8 cellular contexts compared by ENCODE assay signal in the genomic region with DNA sequence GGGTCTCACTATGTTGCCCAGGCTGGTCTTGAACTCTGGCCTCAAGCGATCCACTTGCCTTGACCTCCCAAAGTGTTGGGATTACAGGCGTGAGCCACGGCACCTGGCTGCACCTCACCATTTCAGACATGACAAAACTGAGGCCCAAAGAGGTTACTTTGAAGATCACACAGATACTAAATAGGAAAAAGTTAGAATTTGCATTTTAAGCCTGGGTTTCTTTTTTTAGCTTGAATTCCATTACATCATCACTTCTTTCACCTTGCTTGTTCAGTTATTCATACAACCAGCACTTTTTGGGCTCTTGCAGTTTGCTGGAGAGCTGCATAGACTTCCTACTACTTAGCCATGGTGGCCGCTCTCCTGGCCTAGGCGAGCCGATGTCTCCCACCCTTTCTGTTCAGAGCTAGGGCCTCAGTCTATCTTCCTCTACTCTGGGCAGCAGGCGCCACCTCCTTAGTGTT. TPM values are rescaled to one million over a fixed set of nuclear protein-coding genes. Genes with fewer than 3 reads are reported as not detected.
DNase-seq lines count a peak whose midpoint lies in the region; ATAC-seq lines count a peak whose summit lies in the region.

No MANE protein-coding gene starts in this region.

- DNase-seq in activated naive CD4-positive, alpha-beta T cell treated with anti-CD3 and anti-CD28 coated beads, Interleukin-2, amount 50 U/mL, for 16 hours = peak; percentile 59
- no peak for DNase-seq in NCI-H510A (lab: John Stamatoyannopoulos, UW)
- no peak for DNase-seq in ACHN
- no peak for DNase-seq in mesendoderm

- no peak overlapping the region for H3K4me3 ChIP-seq in mesendoderm (ENCODE audit: low read length)

- H3K27ac ChIP-seq in mesendoderm (ENCODE audit: low read depth, low read length) = no peak overlapping the region

- H3K4me2 ChIP-seq in mesendoderm (ENCODE audit: low read length) = no peak overlapping the region

- no peak overlapping the region for H3K18ac ChIP-seq in mesendoderm (ENCODE audit: low read length)

- in situ Hi-C loops in ACHN (cut with HindIII; ENCODE audit: low pct_ligation_motif_present, low pct_unique_long_range_greater_than_20kb, low sequenced_read_pairs) = no loop called here

- peaks cover 4% of the 10 kb centered on the region for H3K9me3 Mint-ChIP-seq in stimulated activated memory B cell treated with anti-CD40 and anti-IgM and Interleukin-4, amounts not matched to agents 10 μg/mL and 1 μg/mL and 100 μg/mL, for 72 hours

- H3K27me3 ChIP-seq in mesendoderm (ENCODE audit: insufficient read depth, low read length, poor library complexity) = no peaks in the 10 kb centered on the region

- no peak overlapping the region for H2AK5ac ChIP-seq in mesendoderm (ENCODE audit: low read length)

- no CpG with 5 or more reads among the region's 7 CpGs for WGBS in mesendoderm (ENCODE audit: extremely low coverage, insufficient coverage, low lambda C conversion rate)

- no peak overlapping the region for H2BK15ac ChIP-seq in mesendoderm (replicated peaks; ENCODE audit: low read depth)

- peak overlapping the region; percentile 9 for H3K4me3 Mint-ChIP-seq in stimulated activated memory B cell treated with anti-CD40 and anti-IgM and Interleukin-4, amounts not matched to agents 10 μg/mL and 1 μg/mL and 100 μg/mL, for 72 hours

- no peak overlapping the region for H3K56ac ChIP-seq in mesendoderm (ENCODE audit: low read length)

- no peak overlapping the region for H2BK5ac ChIP-seq in mesendoderm (ENCODE audit: low read length)

- H3K4me1 Mint-ChIP-seq in stimulated activated memory B cell treated with anti-CD40 and anti-IgM and Interleukin-4, amounts not matched to agents 10 μg/mL and 1 μg/mL and 100 μg/mL, for 72 hours = peaks cover 48% of the 10 kb centered on the region

- no peaks in the 10 kb centered on the region for H3K27me3 Mint-ChIP-seq in stimulated activated memory B cell treated with anti-CD40 and anti-IgM and Interleukin-4, amounts not matched to agents 10 μg/mL and 1 μg/mL and 100 μg/mL, for 72 hours

- H3K36me3 Mint-ChIP-seq in stimulated activated memory B cell treated with anti-CD40 and anti-IgM and Interleukin-4, amounts not matched to agents 10 μg/mL and 1 μg/mL and 100 μg/mL, for 72 hours = peaks cover 3% of the 10 kb centered on the region

- no peak overlapping the region for H3K9ac ChIP-seq in mesendoderm (ENCODE audit: low read length)

- no peak overlapping the region for H4K5ac ChIP-seq in mesendoderm (ENCODE audit: low read length)

- no peaks in the 10 kb centered on the region for H3K79me1 ChIP-seq in mesendoderm (ENCODE audit: low read length)

- peak; percentile 25 for ATAC-seq in GM19452 (IDR thresholded peaks at IDR 0.05; ENCODE audit: unreplicated experiment)
- peak; percentile 17 for ATAC-seq in HG03442 (IDR thresholded peaks at IDR 0.05; ENCODE audit: unreplicated experiment)
- peak; percentile 46 for ATAC-seq in stimulated activated memory B cell treated with anti-CD40 and anti-IgM and Interleukin-4, amounts not matched to agents 10 μg/mL and 1 μg/mL and 100 μg/mL, for 72 hours
- no peak for ATAC-seq in HG02840 (IDR thresholded peaks at IDR 0.05; ENCODE audit: low FRiP score, unreplicated experiment)

- H3K27ac Mint-ChIP-seq in stimulated activated memory B cell treated with anti-CD40 and anti-IgM and Interleukin-4, amounts not matched to agents 10 μg/mL and 1 μg/mL and 100 μg/mL, for 72 hours = peak overlapping the region; percentile 79

- no peaks in the 10 kb centered on the region for H3K79me2 ChIP-seq in mesendoderm (ENCODE audit: control insufficient read depth, insufficient read depth, low read length)

- H4K8ac ChIP-seq in mesendoderm (ENCODE audit: low read depth, low read length) = no peak overlapping the region

- H3K23ac ChIP-seq in mesendoderm (ENCODE audit: low read length) = no peak overlapping the region

- H2BK120ac ChIP-seq in mesendoderm (ENCODE audit: low read depth, low read length) = no peak overlapping the region

- no peaks in the 10 kb centered on the region for H3K4me1 ChIP-seq in mesendoderm (ENCODE audit: control insufficient read depth, low read depth, low read length)

- no peaks in the 10 kb centered on the region for H3K36me3 ChIP-seq in mesendoderm (ENCODE audit: control insufficient read depth, insufficient read depth, low read length)

- no peak overlapping the region for H3K4ac ChIP-seq in mesendoderm (ENCODE audit: low read depth, low read length)

RNA-seq across cellular contexts. Expression of gene CD2, which starts 16.3 kb away (rescaled TPM):
- polyA plus RNA-seq in mesendoderm (2013, experiment 1 of 2) = not detected
- not detected for polyA plus RNA-seq in mesendoderm (2013, experiment 2 of 2)
